Comparison of ENCODE assay signal across 8 cellular contexts in the genomic region with DNA sequence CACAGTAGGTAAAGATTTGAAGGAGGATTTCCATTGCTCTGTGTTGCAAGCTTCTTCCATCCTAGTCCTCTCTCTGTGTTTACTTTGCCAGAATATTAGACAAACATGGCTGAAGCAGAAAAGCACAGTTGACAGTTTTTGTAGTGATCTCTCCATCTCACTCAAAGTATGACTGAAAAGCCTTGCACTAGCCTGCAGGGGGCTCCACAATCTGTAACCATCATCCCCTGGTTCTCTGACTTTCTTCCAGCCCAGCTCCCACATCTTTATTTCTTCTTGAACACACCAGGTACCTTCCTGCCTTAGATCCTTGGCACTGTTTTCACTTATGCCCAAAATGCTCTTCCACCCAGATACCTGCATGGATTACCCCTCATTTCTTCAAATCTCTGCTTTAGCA. TPM values are rescaled to one million over a fixed set of nuclear protein-coding genes. Genes with fewer than 3 reads are reported as not detected.
DNase-seq lines count a peak whose midpoint lies in the region; ATAC-seq and TF ChIP-seq lines count a peak whose summit lies in the region.

No MANE protein-coding gene starts in this region.

- no peak overlapping the region for H3K27ac ChIP-seq in KMS-11

- H3K36me3 ChIP-seq in KMS-11 (ENCODE audit: insufficient read depth), result no peaks in the 10 kb centered on the region

- no peak overlapping the region for H2AFZ ChIP-seq in KMS-11 (ENCODE audit: low read depth)

- no peak overlapping the region for H3K27ac Mint-ChIP-seq in T-helper 2 cell treated with Interferon-gamma antibody and Interleukin-4, amounts not matched to agents 5 μg/mL and 100 μg/mL, for 36 hours

- H3K4me1 ChIP-seq in KMS-11 (ENCODE audit: low read depth, poor library complexity, severe bottlenecking), result no peaks in the 10 kb centered on the region

- H4K20me1 ChIP-seq in KMS-11 (ENCODE audit: insufficient read depth), result no peaks in the 10 kb centered on the region

- H3K9ac ChIP-seq in KMS-11, result no peak overlapping the region

- DNase-seq in AG04449 (ENCODE audit: low read depth, low spot score) (no peak), fibroblast of the conjunctiva (ENCODE audit: low read depth) (peak; percentile 1), H4 (ENCODE audit: low spot score) (no peak), cortex of kidney (lab: John Stamatoyannopoulos, UW) (no peak), NCI-H510A treated with DMSO at 0.1 percent for 48 hours (lab: John Stamatoyannopoulos, UW) (no peak)
- DNase-seq in T-helper 2 cell treated with Interferon-gamma antibody and Interleukin-4, amounts not matched to agents 5 μg/mL and 100 μg/mL, for 36 hours (ENCODE audit: low spot score), result no peak

- TF ChIP-seq CTCF in AG04449 (IDR thresholded peaks at IDR 0.05; ENCODE audit: insufficient read depth, low read length, missing control alignments) (peak; percentile 28), KMS-11 (conservative IDR thresholded peaks at IDR 0.05; ENCODE audit: low read depth, low read length) (peak; percentile 46; the same call in 1 of the 2 replicates)

- H3K36me3 Mint-ChIP-seq in T-helper 2 cell treated with Interferon-gamma antibody and Interleukin-4, amounts not matched to agents 5 μg/mL and 100 μg/mL, for 36 hours (ENCODE audit: low read depth), result no peaks in the 10 kb centered on the region

- H3K4me2 ChIP-seq in KMS-11, result no peak overlapping the region

- no peaks in the 10 kb centered on the region for H3K9me3 Mint-ChIP-seq in T-helper 2 cell treated with Interferon-gamma antibody and Interleukin-4, amounts not matched to agents 5 μg/mL and 100 μg/mL, for 36 hours

- CTCF ChIA-PET in AG04449 (lab: Yijun Ruan, JAX), result interaction anchor here (0.6 to 1.4 kb wide), 4 partner anchors 10 to 450 kb away, joined by 3 read pairs; no protein-coding TSS in a partner anchor

- no peaks in the 10 kb centered on the region for H3K79me2 ChIP-seq in KMS-11 (ENCODE audit: insufficient read depth, low read depth)

- POLR2A ChIA-PET in AG04449 (lab: Yijun Ruan, JAX), result no interaction called here

- peak; percentile 43 for ATAC-seq in GM18861 (IDR thresholded peaks at IDR 0.05; ENCODE audit: unreplicated experiment)

- no peak overlapping the region for H3K4me3 ChIP-seq in AG04449 (ENCODE audit: low read depth, low read length)
- H3K4me3 ChIP-seq in KMS-11 (IDR thresholded peaks at IDR 0.05; ENCODE audit: insufficient read depth, low read depth, low read length), result no peak overlapping the region

- H3K4me3 Mint-ChIP-seq in T-helper 2 cell treated with Interferon-gamma antibody and Interleukin-4, amounts not matched to agents 5 μg/mL and 100 μg/mL, for 36 hours, result no peak overlapping the region

- H3K4me1 Mint-ChIP-seq in T-helper 2 cell treated with Interferon-gamma antibody and Interleukin-4, amounts not matched to agents 5 μg/mL and 100 μg/mL, for 36 hours (ENCODE audit: low read depth), result no peaks in the 10 kb centered on the region

- H3K27me3 ChIP-seq in KMS-11 (ENCODE audit: insufficient read depth, low read depth), result no peaks in the 10 kb centered on the region

- no peaks in the 10 kb centered on the region for H3K27me3 Mint-ChIP-seq in T-helper 2 cell treated with Interferon-gamma antibody and Interleukin-4, amounts not matched to agents 5 μg/mL and 100 μg/mL, for 36 hours (ENCODE audit: low read depth)

RNA-seq across cellular contexts. Expression of a gene that starts 34.1 kb away (rescaled TPM):
- total RNA-seq in H4 (2014; rRNA removed; shearing (Covaris generic)), result 0.16 and 0.23 TPM in 2 replicates
